ENCODE assay signal across 1 cellular context in the genomic region with DNA sequence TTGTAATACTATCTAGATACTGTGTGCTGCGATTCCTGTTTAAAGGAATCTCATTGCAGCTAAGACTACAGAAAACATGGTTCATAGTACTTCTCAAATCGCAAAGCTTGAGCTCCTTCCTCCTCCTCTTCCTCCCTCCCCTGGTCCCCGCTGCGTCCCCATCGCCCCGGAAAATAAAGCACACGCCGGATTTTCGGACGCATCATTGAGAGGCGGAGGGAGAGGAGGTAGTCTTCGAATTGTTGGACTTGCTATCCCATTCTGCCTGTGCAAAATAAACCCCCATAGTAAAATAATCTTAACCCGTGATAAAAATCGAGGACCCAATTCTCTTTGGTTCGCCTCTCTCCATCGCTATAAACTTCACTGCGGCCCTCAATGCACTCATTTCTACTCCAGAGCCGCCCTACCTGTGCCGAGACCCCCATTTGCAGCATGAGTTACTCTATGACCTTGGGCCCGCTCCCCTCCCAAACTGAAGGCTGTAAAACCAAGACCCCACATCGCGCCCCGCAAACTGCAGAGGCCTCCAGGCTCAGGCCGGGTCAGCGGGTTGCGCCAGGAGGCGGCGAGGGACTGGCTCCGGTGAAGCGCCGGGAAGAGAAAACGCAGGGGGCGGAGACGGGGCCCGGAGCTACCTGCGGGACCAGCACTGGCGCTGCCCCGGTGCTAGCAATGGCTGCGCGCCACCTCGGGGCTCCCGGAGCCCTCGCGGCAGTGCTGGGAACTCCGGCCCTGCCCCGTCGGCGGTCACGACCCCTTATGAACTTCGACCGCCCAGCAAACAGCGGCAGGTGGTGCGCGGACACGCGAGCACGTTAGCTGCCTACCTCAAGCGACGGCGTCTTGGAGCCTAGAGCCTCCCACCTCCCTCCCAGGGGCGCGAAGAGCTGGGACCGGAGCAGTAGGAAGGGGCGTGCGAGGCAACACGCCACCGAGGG.
A peak's percentile ranks its signal among the peaks of the same experiment; 100 is the strongest.
TF ChIP-seq lines count a peak whose summit lies in the region.

No MANE protein-coding gene starts in this region.

TF ChIP-seq in HEK293, 187 proteins besides CTCF, POLR2A, EP300 and RAD21 (continues in another document):
- TF ChIP-seq ZNF280C (tag by site-specific recombination; IDR thresholded peaks at IDR 0.05) (no peak), ZNF404 (tag by site-specific recombination; IDR thresholded peaks at IDR 0.05) (no peak), ZNF114 (tag by site-specific recombination; IDR thresholded peaks at IDR 0.05) (no peak), ZBTB6 (tag by site-specific recombination; IDR thresholded peaks at IDR 0.05) (peak; percentile 85; the same call in 1 of the 2 replicates), INSM2 (tag by site-specific recombination; IDR thresholded peaks at IDR 0.05) (no peak), ZFP41 (tag by site-specific recombination; IDR thresholded peaks at IDR 0.05; ENCODE audit: borderline replicate concordance) (no peak), REPIN1 (tag by site-specific recombination; IDR thresholded peaks at IDR 0.05; ENCODE audit: low read depth) (no peak), ZNF175 (tag by site-specific recombination; IDR thresholded peaks at IDR 0.05) (no peak), ZNF704 (tag by site-specific recombination; IDR thresholded peaks at IDR 0.05) (no peak), ZNF335 (tag by site-specific recombination; conservative IDR thresholded peaks at IDR 0.05) (peak; percentile 79), ZNF184 (tag by site-specific recombination; IDR thresholded peaks at IDR 0.05) (no peak), ZNF639 (tag by site-specific recombination; IDR thresholded peaks at IDR 0.05) (no peak), ZNF510 (tag by site-specific recombination; IDR thresholded peaks at IDR 0.05; ENCODE audit: insufficient replicate concordance) (no peak), ZNF391 (tag by site-specific recombination; IDR thresholded peaks at IDR 0.05; ENCODE audit: borderline replicate concordance, low read depth) (no peak), AEBP2 (tag by site-specific recombination; IDR thresholded peaks at IDR 0.05; ENCODE audit: borderline replicate concordance) (no peak), ZBTB49 (tag by site-specific recombination; IDR thresholded peaks at IDR 0.05; ENCODE audit: low read depth) (no peak), ZNF16 (tag by site-specific recombination; IDR thresholded peaks at IDR 0.05; ENCODE audit: low read depth) (no peak), SCRT2 (tag by site-specific recombination; IDR thresholded peaks at IDR 0.05) (no peak), ZNF843 (tag by site-specific recombination; IDR thresholded peaks at IDR 0.05) (no peak), ZNF600 (tag by site-specific recombination; IDR thresholded peaks at IDR 0.05) (0 out of 2 replicates have a peak, but pooled peaks have one; percentile 81), ZNF677 (tag by site-specific recombination; IDR thresholded peaks at IDR 0.05) (no peak), PATZ1 (tag by site-specific recombination; IDR thresholded peaks at IDR 0.05) (peak; percentile 46; the same call in 1 of the 2 replicates), KLF8 (tag by site-specific recombination; IDR thresholded peaks at IDR 0.05) (no peak; the same call in 1 of the 2 replicates), HIC1 (tag by site-specific recombination; IDR thresholded peaks at IDR 0.05) (0 out of 2 replicates have a peak, but pooled peaks have one; percentile 26), ZSCAN30 (tag by site-specific recombination; IDR thresholded peaks at IDR 0.05) (0 out of 2 replicates have a peak, but pooled peaks have one; percentile 10), GLI2 (tag by site-specific recombination; IDR thresholded peaks at IDR 0.05; ENCODE audit: borderline replicate concordance, low read depth) (no peak), ZNF341 (tag by site-specific recombination; IDR thresholded peaks at IDR 0.05; ENCODE audit: low read depth) (no peak), KLF10 (tag by site-specific recombination; IDR thresholded peaks at IDR 0.05) (no peak), SCRT1 (tag by site-specific recombination; IDR thresholded peaks at IDR 0.05; ENCODE audit: borderline replicate concordance) (no peak), SP7 (tag by site-specific recombination; IDR thresholded peaks at IDR 0.05) (no peak), YY1 (tag by site-specific recombination; IDR thresholded peaks at IDR 0.05) (peak; percentile 91), ZBTB7A (tag by site-specific recombination; IDR thresholded peaks at IDR 0.05; ENCODE audit: low read depth) (0 out of 2 replicates have a peak, but pooled peaks have one; percentile 38), OVOL3 (tag by site-specific recombination; IDR thresholded peaks at IDR 0.05) (no peak), PRDM1 (tag by site-specific recombination; IDR thresholded peaks at IDR 0.05) (no peak), ZBTB48 (tag by site-specific recombination; IDR thresholded peaks at IDR 0.05) (peak; percentile 85), ZNF26 (tag by site-specific recombination; IDR thresholded peaks at IDR 0.05) (no peak), ZNF132 (tag by site-specific recombination; IDR thresholded peaks at IDR 0.05; ENCODE audit: borderline replicate concordance) (no peak), GLIS2 (tag by site-specific recombination; IDR thresholded peaks at IDR 0.05) (peak; percentile 43; the same call in 1 of the 2 replicates)
